In genomic region chr19:14175351-14175792, GRCh38 we compare ENCODE assay signal across 21 cellular contexts. TPM values are rescaled to one million over a fixed set of nuclear protein-coding genes. Genes with fewer than 3 reads are reported as not detected.
A peak's percentile ranks its signal among the peaks of the same experiment; 100 is the strongest.
DNase-seq lines count a peak whose midpoint lies in the region; ATAC-seq and TF ChIP-seq lines count a peak whose summit lies in the region.
"Had no signal": no experiment of that assay in that cellular context is flagged by ENCODE, and none has a peak within 500 bp of the region (broad histone marks: within the 10 kb centered on the region; RNA-seq: fewer than 3 reads in every experiment).

No MANE protein-coding gene starts in this region.

- CTCF ChIA-PET in activated CD4-positive, alpha-beta T cell treated with anti-CD3 and anti-CD28 coated beads for 36 hours (lab: Charles Lee) = interaction anchor here (1.5 kb wide), 1 partner anchor 171 kb away, joined by 3 read pairs; no protein-coding TSS in a partner anchor
- CTCF ChIA-PET in activated CD4-positive, alpha-beta T cell treated with anti-CD3 and anti-CD28 coated beads, Interleukin-2, amount 10 ng/mL, durations not matched to agents 7 days and 5 days (lab: Charles Lee) = no interaction called here
- CTCF ChIA-PET in HEK293 (lab: Yijun Ruan, JAX) = no interaction called here

- no peak for ATAC-seq in activated CD4-positive, alpha-beta T cell treated with anti-CD3 and anti-CD28 coated beads for 36 hours
- no peak for ATAC-seq in activated naive CD8-positive, alpha-beta T cell treated with anti-CD3 and anti-CD28 coated beads, Interleukin-2, amount 50 U/mL, for 24 hours
- ATAC-seq in left colon = peak; percentile 51
- ATAC-seq in GM19023 (IDR thresholded peaks at IDR 0.05; ENCODE audit: unreplicated experiment) = no peak
- ATAC-seq: Panc1, Right ventricle myocardium inferior had no signal

- H3K36me3 ChIP-seq in HEK293 (ENCODE audit: control insufficient read depth in 2 of 2, insufficient read depth in 1 of 2, low read length in 2 of 2) = peaks cover 7 to 67% of the 10 kb centered on the region in 2 experiments; a peak in 2 of 3 replicates

- no peak for DNase-seq in activated CD4-positive, alpha-beta T cell treated with anti-CD3 and anti-CD28 coated beads for 36 hours
- no peak for DNase-seq in activated CD4-positive, alpha-beta T cell treated with anti-CD3 and anti-CD28 coated beads, Interleukin-2, amount 10 ng/mL, durations not matched to agents 7 days and 5 days
- DNase-seq in activated naive CD8-positive, alpha-beta T cell treated with anti-CD3 and anti-CD28 coated beads, Interleukin-2, amount 50 U/mL, for 24 hours = no peak
- DNase-seq in left colon (no peak), retina (no peak), posterior cingulate gyrus (no peak)
- DNase-seq: 8988T, Caco-2, DMS153, H9, Karpas-422, MM.1S, NCI-H1105, NCI-H1694, NCI-H226, NCI-H524 treated with DMSO at 0.1 percent for 48 hours had no signal

- POLR2A ChIA-PET in activated CD4-positive, alpha-beta T cell treated with anti-CD3 and anti-CD28 coated beads for 36 hours (lab: Charles Lee) = interaction anchor here (0.6 kb wide), 2 partner anchors 8 to 206 kb away, joined by 3 to 5 read pairs; no protein-coding TSS in a partner anchor
- POLR2A ChIA-PET in activated CD4-positive, alpha-beta T cell treated with anti-CD3 and anti-CD28 coated beads, Interleukin-2, amount 10 ng/mL, durations not matched to agents 7 days and 5 days (lab: Charles Lee) = no interaction called here
- POLR2A ChIA-PET in HEK293 (lab: Yijun Ruan, JAX) = interaction anchor here (0.7 kb wide), 1 partner anchor 10 kb away, joined by 3 read pairs; no protein-coding TSS in a partner anchor

- H3K4me3 Mint-ChIP-seq in activated CD4-positive, alpha-beta T cell treated with anti-CD3 and anti-CD28 coated beads for 36 hours = no peak overlapping the region
- no peak overlapping the region for H3K4me3 Mint-ChIP-seq in activated CD4-positive, alpha-beta T cell treated with anti-CD3 and anti-CD28 coated beads, Interleukin-2, amount 10 ng/mL, durations not matched to agents 7 days and 5 days
- H3K4me3 Mint-ChIP-seq in activated naive CD8-positive, alpha-beta T cell treated with anti-CD3 and anti-CD28 coated beads, Interleukin-2, amount 50 U/mL, for 24 hours = no peak overlapping the region
- H3K4me3 Mint-ChIP-seq: H9 had no signal

- H3K4me3 ChIP-seq in HEK293 (ENCODE audit: low read depth, low read length) = no peak overlapping the region
- H3K4me3 ChIP-seq: BLaER1 had no signal

- H3K4me1 ChIP-seq in HEK293 (ENCODE audit: control insufficient read depth, insufficient read depth, low read length) = no peaks in the 10 kb centered on the region
- H3K4me1 ChIP-seq: Caco-2 had no signal

- H3K4me1 Mint-ChIP-seq in activated CD4-positive, alpha-beta T cell treated with anti-CD3 and anti-CD28 coated beads for 36 hours = peaks cover 5% of the 10 kb centered on the region
- H3K4me1 Mint-ChIP-seq in activated CD4-positive, alpha-beta T cell treated with anti-CD3 and anti-CD28 coated beads, Interleukin-2, amount 10 ng/mL, durations not matched to agents 7 days and 5 days = peaks cover 9% of the 10 kb centered on the region
- H3K4me1 Mint-ChIP-seq in activated naive CD8-positive, alpha-beta T cell treated with anti-CD3 and anti-CD28 coated beads, Interleukin-2, amount 50 U/mL, for 24 hours = peaks cover 4% of the 10 kb centered on the region

- H3K9me3 Mint-ChIP-seq in activated CD4-positive, alpha-beta T cell treated with anti-CD3 and anti-CD28 coated beads for 36 hours (ENCODE audit: low read depth) = no peaks in the 10 kb centered on the region
- no peaks in the 10 kb centered on the region for H3K9me3 Mint-ChIP-seq in activated CD4-positive, alpha-beta T cell treated with anti-CD3 and anti-CD28 coated beads, Interleukin-2, amount 10 ng/mL, durations not matched to agents 7 days and 5 days
- no peaks in the 10 kb centered on the region for H3K9me3 Mint-ChIP-seq in activated naive CD8-positive, alpha-beta T cell treated with anti-CD3 and anti-CD28 coated beads, Interleukin-2, amount 50 U/mL, for 24 hours
- H3K9me3 Mint-ChIP-seq: H9 had no signal

- H3K27ac Mint-ChIP-seq in activated CD4-positive, alpha-beta T cell treated with anti-CD3 and anti-CD28 coated beads for 36 hours = peak overlapping the region; percentile 41
- H3K27ac Mint-ChIP-seq in activated CD4-positive, alpha-beta T cell treated with anti-CD3 and anti-CD28 coated beads, Interleukin-2, amount 10 ng/mL, durations not matched to agents 7 days and 5 days = no peak overlapping the region
- peak overlapping the region; percentile 4 for H3K27ac Mint-ChIP-seq in activated naive CD8-positive, alpha-beta T cell treated with anti-CD3 and anti-CD28 coated beads, Interleukin-2, amount 50 U/mL, for 24 hours

- H3K9me3 ChIP-seq in HEK293 (ENCODE audit: control insufficient read depth, insufficient read depth, low read depth, low read length) = no peaks in the 10 kb centered on the region
- H3K9me3 ChIP-seq: Caco-2 had no signal

- no peaks in the 10 kb centered on the region for H3K27me3 Mint-ChIP-seq in activated CD4-positive, alpha-beta T cell treated with anti-CD3 and anti-CD28 coated beads for 36 hours
- no peaks in the 10 kb centered on the region for H3K27me3 Mint-ChIP-seq in activated CD4-positive, alpha-beta T cell treated with anti-CD3 and anti-CD28 coated beads, Interleukin-2, amount 10 ng/mL, durations not matched to agents 7 days and 5 days
- H3K27me3 Mint-ChIP-seq in activated naive CD8-positive, alpha-beta T cell treated with anti-CD3 and anti-CD28 coated beads, Interleukin-2, amount 50 U/mL, for 24 hours = no peaks in the 10 kb centered on the region

- no peak overlapping the region for H3K27ac ChIP-seq in HEK293 (ENCODE audit: extremely low read depth, low read depth, low read length)
- H3K27ac ChIP-seq: BLaER1 had no signal

- intact Hi-C loops in activated CD4-positive, alpha-beta T cell treated with anti-CD3 and anti-CD28 coated beads for 36 hours (cut with DNase I, micrococcal nuclease) = no loop called here
- intact Hi-C loops in left colon (cut with DNase I, micrococcal nuclease) (no loop called here), posterior cingulate gyrus (cut with DNase I) (no loop called here)

- peaks cover 28% of the 10 kb centered on the region for H3K36me3 Mint-ChIP-seq in activated CD4-positive, alpha-beta T cell treated with anti-CD3 and anti-CD28 coated beads for 36 hours (ENCODE audit: low read depth)
- H3K36me3 Mint-ChIP-seq in activated CD4-positive, alpha-beta T cell treated with anti-CD3 and anti-CD28 coated beads, Interleukin-2, amount 10 ng/mL, durations not matched to agents 7 days and 5 days (ENCODE audit: low read depth) = peaks cover 5% of the 10 kb centered on the region
- peaks cover 4% of the 10 kb centered on the region for H3K36me3 Mint-ChIP-seq in activated naive CD8-positive, alpha-beta T cell treated with anti-CD3 and anti-CD28 coated beads, Interleukin-2, amount 50 U/mL, for 24 hours (ENCODE audit: low read depth)

- TF ChIP-seq CTCF in HEK293 (tag by site-specific recombination; IDR thresholded peaks at IDR 0.05) = no peak

TF ChIP-seq in HEK293, 187 proteins besides CTCF, POLR2A, EP300 and RAD21 (continues in another document):
- TF ChIP-seq ZNF777 (tag by site-specific recombination; IDR thresholded peaks at IDR 0.05; ENCODE audit: borderline replicate concordance) (0 out of 2 replicates have a peak, but pooled peaks have one; percentile 20), ZXDB (tag by site-specific recombination; IDR thresholded peaks at IDR 0.05) (no peak), KLF9 (tag by site-specific recombination; IDR thresholded peaks at IDR 0.05; ENCODE audit: low read depth) (peak; percentile 39; the same call in 1 of the 2 replicates), ZEB2 (tag by site-specific recombination; IDR thresholded peaks at IDR 0.05) (0 out of 2 replicates have a peak, but pooled peaks have one; percentile 26), ZNF280D (tag by site-specific recombination; IDR thresholded peaks at IDR 0.05) (no peak), ZNF664 (tag by site-specific recombination; IDR thresholded peaks at IDR 0.05) (no peak), ZNF521 (tag by site-specific recombination; IDR thresholded peaks at IDR 0.05) (peak; percentile 67; the same call in 1 of the 2 replicates)

RNA-seq across cellular contexts. Expression of gene ADGRL1, which starts 30.6 kb away (rescaled TPM):
- 10 to 100 TPM; 20.8 to 23.5 TPM for total RNA-seq in activated CD4-positive, alpha-beta T cell treated with anti-CD3 and anti-CD28 coated beads for 36 hours
- 10 to 100 TPM; 12.5 to 14.0 TPM for total RNA-seq in activated CD4-positive, alpha-beta T cell treated with anti-CD3 and anti-CD28 coated beads, Interleukin-2, amount 10 ng/mL, durations not matched to agents 7 days and 5 days
- total RNA-seq in left colon = 10 to 100 TPM; 34.6 to 55.9 TPM

RNA-seq across cellular contexts. Expression of gene ASF1B, which starts 39.0 kb away (rescaled TPM):
- total RNA-seq in activated CD4-positive, alpha-beta T cell treated with anti-CD3 and anti-CD28 coated beads for 36 hours = 10 to 100 TPM; 64.6 to 70.4 TPM
- 100 to 1,000 TPM; 119 to 131 TPM for total RNA-seq in activated CD4-positive, alpha-beta T cell treated with anti-CD3 and anti-CD28 coated beads, Interleukin-2, amount 10 ng/mL, durations not matched to agents 7 days and 5 days
- total RNA-seq in left colon = 10 to 100 TPM in 1 of 2 donors, 1 to 10 TPM in 1; 6.5 to 12.5 TPM

RNA-seq across cellular contexts. Expression of gene PRKACA, which starts 57.8 kb away (rescaled TPM):
- 10 to 100 TPM; 58.1 to 68.7 TPM for total RNA-seq in activated CD4-positive, alpha-beta T cell treated with anti-CD3 and anti-CD28 coated beads for 36 hours
- 10 to 100 TPM; 50.6 to 56.8 TPM for total RNA-seq in activated CD4-positive, alpha-beta T cell treated with anti-CD3 and anti-CD28 coated beads, Interleukin-2, amount 10 ng/mL, durations not matched to agents 7 days and 5 days
- 10 to 100 TPM; 78.8 to 80.1 TPM for total RNA-seq in left colon

Comparison
In these comparisons a context has a peak if more than half of its experiments do, and no peak if none do; other contexts are left out.
1. RNA of gene ASF1B, which starts 39.0 kb away (total RNA-seq): 119 to 131 TPM in activated CD4-positive, alpha-beta T cell treated with anti-CD3 and anti-CD28 coated beads, Interleukin-2, amount 10 ng/mL, durations not matched to agents 7 days and 5 days and 64.6 to 70.4 TPM in activated CD4-positive, alpha-beta T cell treated with anti-CD3 and anti-CD28 coated beads for 36 hours; 6.5 to 12.5 TPM in left colon; every median in the first group is over 4 times any median in the second.